Comparison of ENCODE assay signal across 8 cellular contexts in the genomic region with DNA sequence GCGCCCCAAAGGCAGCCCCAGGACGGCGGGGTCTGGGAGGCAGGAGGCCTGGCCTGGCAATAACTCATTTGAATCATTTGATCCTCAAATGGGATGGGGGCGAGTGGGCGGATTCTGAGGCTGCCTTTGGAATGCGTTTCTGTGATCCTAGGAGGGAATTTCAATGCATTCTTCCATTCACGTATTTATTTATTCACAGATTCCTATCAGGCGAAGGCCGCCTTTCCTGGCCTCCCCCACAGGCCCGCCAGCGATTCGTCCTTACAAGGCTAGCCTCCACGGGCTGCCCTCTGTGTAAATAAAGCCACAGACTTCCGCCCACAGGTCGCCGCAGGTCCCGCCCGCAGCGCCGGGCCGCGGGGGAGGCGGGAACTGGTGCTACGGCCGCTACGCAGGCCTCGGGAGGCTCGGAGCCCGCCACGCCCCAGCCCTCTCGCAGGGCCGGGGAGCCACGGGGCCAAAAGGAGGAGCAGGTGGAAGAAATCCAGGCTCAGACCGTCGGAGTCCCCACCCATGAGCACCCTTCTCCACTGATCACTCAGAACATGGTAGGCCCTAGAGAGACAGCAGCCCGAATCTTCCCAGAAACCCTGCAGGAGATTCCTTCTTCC. TPM values are rescaled to one million over a fixed set of nuclear protein-coding genes. Genes with fewer than 3 reads are reported as not detected.
DNase-seq lines count a peak whose midpoint lies in the region; ATAC-seq and TF ChIP-seq lines count a peak whose summit lies in the region.

No MANE protein-coding gene starts in this region.

- H3K9ac ChIP-seq in fibroblast of lung (ENCODE audit: insufficient read depth, low read length) = peak overlapping the region; percentile 41

- POLR2A ChIA-PET in naive thymus-derived CD8-positive, alpha-beta T cell (lab: Charles Lee) = no interaction called here

- H3K27me3 Mint-ChIP-seq in activated T-cell treated with anti-CD3 and anti-CD28 coated beads, Interleukin-2, amount 50 U/mL, for 72 hours (ENCODE audit: low read depth) = peaks cover 6% of the 10 kb centered on the region
- H3K27me3 Mint-ChIP-seq in naive thymus-derived CD8-positive, alpha-beta T cell = no peaks in the 10 kb centered on the region

- peak; percentile 41 for ATAC-seq in GM18499 (IDR thresholded peaks at IDR 0.05; ENCODE audit: insufficient read depth, unreplicated experiment)
- ATAC-seq in HG02678 (IDR thresholded peaks at IDR 0.05; ENCODE audit: unreplicated experiment) = peak; percentile 63
- peak; percentile 60 to 61 for ATAC-seq in activated T-cell treated with anti-CD3 and anti-CD28 coated beads, Interleukin-2, amount 50 U/mL, for 72 hours (replicated peaks in 1 of 2)
- peak; percentile 8 to 32 for ATAC-seq in naive thymus-derived CD8-positive, alpha-beta T cell

- no peaks in the 10 kb centered on the region for H4K20me1 ChIP-seq in fibroblast of lung (ENCODE audit: control insufficient read depth, extremely low read depth, insufficient read depth, low read length)

- no peaks in the 10 kb centered on the region for H3K79me2 ChIP-seq in fibroblast of lung (ENCODE audit: control insufficient read depth, insufficient read depth, low read length)

- H3K27ac ChIP-seq in fibroblast of lung (ENCODE audit: insufficient read depth, low read length) = peak overlapping the region; percentile 97
- H3K27ac ChIP-seq in substantia nigra (ENCODE audit: low read depth, low read length, poor library complexity, severe bottlenecking) = peak overlapping the region; percentile 87

- H3K4me2 ChIP-seq in fibroblast of lung (ENCODE audit: extremely low read depth, insufficient read depth, low read length) = peak overlapping the region; percentile 93

- DNase-seq in NCI-H510A treated with DMSO at 0.1 percent for 48 hours (lab: John Stamatoyannopoulos, UW) = peak; percentile 76
- peak; percentile 72 to 82 for DNase-seq in activated T-cell treated with anti-CD3 and anti-CD28 coated beads, Interleukin-2, amount 50 U/mL, for 72 hours
- peak; percentile 90 to 100 for DNase-seq in fibroblast of lung (ENCODE audit: low read depth in 2 of 2)
- peak; percentile 10 to 72 (median 29) for DNase-seq in naive thymus-derived CD8-positive, alpha-beta T cell
- DNase-seq in substantia nigra (lab: John Stamatoyannopoulos, UW) = peak in 28 of 49 donors; percentile 3 to 63 (median 17)
- no peak for DNase-seq in NCI-H1436 treated with DMSO at 0.1 percent for 48 hours (lab: John Stamatoyannopoulos, UW)

- H3K4me1 Mint-ChIP-seq in activated T-cell treated with anti-CD3 and anti-CD28 coated beads, Interleukin-2, amount 50 U/mL, for 72 hours (ENCODE audit: low read depth) = peaks cover 25% of the 10 kb centered on the region
- H3K4me1 Mint-ChIP-seq in naive thymus-derived CD8-positive, alpha-beta T cell = peaks cover 18 to 59% (median 41%) of the 10 kb centered on the region in 4 donors

- no peaks in the 10 kb centered on the region for H3K27me3 ChIP-seq in fibroblast of lung (ENCODE audit: control insufficient read depth, insufficient read depth, low read length)

- H3K36me3 ChIP-seq in fibroblast of lung (ENCODE audit: control insufficient read depth, insufficient read depth, low read length) = no peaks in the 10 kb centered on the region

- no peaks in the 10 kb centered on the region for H3K36me3 Mint-ChIP-seq in activated T-cell treated with anti-CD3 and anti-CD28 coated beads, Interleukin-2, amount 50 U/mL, for 72 hours (ENCODE audit: insufficient read depth in 2 of 2)
- no peaks in the 10 kb centered on the region for H3K36me3 Mint-ChIP-seq in naive thymus-derived CD8-positive, alpha-beta T cell

- no peak for TF ChIP-seq CTCF in fibroblast of lung (conservative IDR thresholded peaks at IDR 0.05 in 1 of 2, IDR thresholded peaks at IDR 0.05 in 1 of 2; ENCODE audit: low read depth in 1 of 2, low read length in 2 of 2)

- H3K9me3 Mint-ChIP-seq in activated T-cell treated with anti-CD3 and anti-CD28 coated beads, Interleukin-2, amount 50 U/mL, for 72 hours = no peaks in the 10 kb centered on the region
- no peaks in the 10 kb centered on the region for H3K9me3 Mint-ChIP-seq in naive thymus-derived CD8-positive, alpha-beta T cell

- H3K4me1 ChIP-seq in fibroblast of lung (ENCODE audit: control insufficient read depth, extremely low read depth, insufficient read depth, low read length) = peaks cover 25% of the 10 kb centered on the region

- H3K9me3 ChIP-seq in fibroblast of lung (ENCODE audit: control insufficient read depth, insufficient read depth, low read depth, low read length) = no peaks in the 10 kb centered on the region

- H2AFZ ChIP-seq in fibroblast of lung (ENCODE audit: low read length) = no peak overlapping the region

- H3K4me3 Mint-ChIP-seq in activated T-cell treated with anti-CD3 and anti-CD28 coated beads, Interleukin-2, amount 50 U/mL, for 72 hours = peak overlapping the region; percentile 83 to 86
- H3K4me3 Mint-ChIP-seq in naive thymus-derived CD8-positive, alpha-beta T cell = peak overlapping the region; percentile 85 to 94 (median 90)

- H3K27ac Mint-ChIP-seq in activated T-cell treated with anti-CD3 and anti-CD28 coated beads, Interleukin-2, amount 50 U/mL, for 72 hours = peak overlapping the region; percentile 31
- H3K27ac Mint-ChIP-seq in naive thymus-derived CD8-positive, alpha-beta T cell = peak overlapping the region; percentile 86 to 94 (median 90)

- peak overlapping the region; percentile 59 to 67 (median 62) for H3K4me3 ChIP-seq in fibroblast of lung (replicated peaks in 1 of 4; ENCODE audit: control extremely low read depth in 1 of 4, insufficient read depth in 1 of 4, low read depth in 3 of 4, low read length in 4 of 4)

RNA-seq across cellular contexts. Expression of gene JUN, which starts 31.3 kb away (rescaled TPM):
- total RNA-seq in activated T-cell treated with anti-CD3 and anti-CD28 coated beads, Interleukin-2, amount 50 U/mL, for 72 hours = 10 to 100 TPM; 36.5 to 40.5 TPM
- 112 and 145 TPM in 2 replicates for total RNA-seq in fibroblast of lung
- polyA plus RNA-seq in fibroblast of lung = 22.6 and 73.7 TPM in 2 replicates
- 39.2 and 112 TPM in 2 replicates for polyA plus RNA-seq in fibroblast of lung (2012)
- 34.1 and 57.9 TPM in 2 replicates for polyA minus RNA-seq in fibroblast of lung (ENCODE audit: low replicate concordance)
- 10 to 100 TPM; 38.2 to 40.0 TPM for total RNA-seq in naive thymus-derived CD8-positive, alpha-beta T cell
- 10 to 100 TPM; 30.7 to 59.4 (median 32.0) TPM for polyA plus RNA-seq in naive thymus-derived CD8-positive, alpha-beta T cell
